ENCODE assay signal across 10 cellular contexts in the genomic region with DNA sequence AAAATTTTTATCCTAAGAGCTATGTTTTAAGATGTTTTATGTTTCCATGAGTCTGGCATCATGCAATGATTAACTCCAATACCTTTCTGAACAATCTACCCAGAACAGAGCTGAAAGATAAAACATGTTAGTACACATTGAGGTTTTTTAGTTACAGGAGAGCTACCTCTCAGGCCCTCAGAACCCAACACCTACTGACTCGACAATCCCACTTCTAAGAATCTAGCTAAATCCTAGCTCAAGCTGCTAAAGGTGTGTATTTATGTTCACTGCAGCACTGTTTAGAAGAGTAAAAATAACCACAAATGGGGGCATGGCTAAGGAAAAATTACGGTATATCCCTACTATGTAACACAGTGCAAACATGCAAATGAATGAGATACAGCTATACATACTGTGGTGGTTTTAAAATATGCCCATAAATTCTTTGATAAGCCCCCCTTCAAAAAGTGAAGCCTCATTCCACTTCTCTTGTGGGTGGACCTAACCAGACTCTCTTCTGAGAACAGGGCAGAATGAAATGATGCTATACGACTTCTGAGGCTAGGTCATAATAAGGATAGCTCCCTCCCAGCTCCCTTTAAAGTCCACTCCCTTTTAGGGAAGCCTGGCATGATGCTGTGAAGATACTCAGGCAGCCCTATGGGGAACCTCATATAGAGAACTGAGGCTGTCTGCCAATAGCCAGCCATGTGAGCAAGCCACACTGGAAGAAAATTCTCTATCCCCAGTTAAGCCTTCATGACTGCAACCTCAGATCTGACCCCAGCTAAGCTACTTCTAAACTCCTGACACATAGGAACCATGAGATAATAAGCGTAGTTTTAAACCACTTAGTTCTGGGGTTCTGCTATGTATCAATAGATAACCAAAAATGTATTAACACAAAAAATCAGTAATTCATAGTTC. TPM values are rescaled to one million over a fixed set of nuclear protein-coding genes. Genes with fewer than 3 reads are reported as not detected.
DNase-seq lines count a peak whose midpoint lies in the region; ATAC-seq and TF ChIP-seq lines count a peak whose summit lies in the region.
"Had no signal": no experiment of that assay in that cellular context is flagged by ENCODE, and none has a peak within 500 bp of the region (broad histone marks: within the 10 kb centered on the region; RNA-seq: fewer than 3 reads in every experiment).

No MANE protein-coding gene starts in this region.

- peak overlapping the region; percentile 64 for H3K27ac Mint-ChIP-seq in activated naive CD4-positive, alpha-beta T cell treated with anti-CD3 and anti-CD28 coated beads for 36 hours
- H3K27ac Mint-ChIP-seq in T-cell (peak overlapping the region; percentile 86 to 89), endodermal cell (no peak overlapping the region)
- peak overlapping the region; percentile 19 for H3K27ac Mint-ChIP-seq in stimulated activated naive CD8-positive, alpha-beta T cell treated with anti-CD3 and anti-CD28 coated beads, Interleukin-15, Interleukin-2, amounts not matched to agents 100 ng/mL and 50 ng/mL, for 24 hours

- no peaks in the 10 kb centered on the region for H3K9me3 Mint-ChIP-seq in activated naive CD4-positive, alpha-beta T cell treated with anti-CD3 and anti-CD28 coated beads for 36 hours
- H3K9me3 Mint-ChIP-seq in T-cell (peaks cover 0 to 8% (median 5%) of the 10 kb centered on the region in 3 donors), endodermal cell (peaks cover 13% of the 10 kb centered on the region)
- H3K9me3 Mint-ChIP-seq in stimulated activated naive CD8-positive, alpha-beta T cell treated with anti-CD3 and anti-CD28 coated beads, Interleukin-15, Interleukin-2, amounts not matched to agents 100 ng/mL and 50 ng/mL, for 24 hours: no peaks in the 10 kb centered on the region

- ATAC-seq in T-cell (replicated peaks in 1 of 4) (peak; percentile 15 to 66 (median 60)), GM19023 (IDR thresholded peaks at IDR 0.05; ENCODE audit: unreplicated experiment) (no peak)
- ATAC-seq: Right ventricle myocardium inferior had no signal

- intact Hi-C loops in activated naive CD4-positive, alpha-beta T cell treated with anti-CD3 and anti-CD28 coated beads for 36 hours (cut with micrococcal nuclease): no loop called here

- H3K4me1 Mint-ChIP-seq in activated naive CD4-positive, alpha-beta T cell treated with anti-CD3 and anti-CD28 coated beads for 36 hours (ENCODE audit: low read depth): peaks cover 84% of the 10 kb centered on the region
- H3K4me1 Mint-ChIP-seq in T-cell (peaks cover 92 to 95% (median 93%) of the 10 kb centered on the region in 3 donors), endodermal cell (peaks cover 10% of the 10 kb centered on the region)
- peaks cover 93% of the 10 kb centered on the region for H3K4me1 Mint-ChIP-seq in stimulated activated naive CD8-positive, alpha-beta T cell treated with anti-CD3 and anti-CD28 coated beads, Interleukin-15, Interleukin-2, amounts not matched to agents 100 ng/mL and 50 ng/mL, for 24 hours (ENCODE audit: low read depth)

- DNase-seq in activated naive CD4-positive, alpha-beta T cell treated with anti-CD3 and anti-CD28 coated beads for 36 hours: no peak
- no peak for DNase-seq in activated naive CD4-positive, alpha-beta T cell treated with anti-CD3 and anti-CD28 coated beads, Interleukin-2, amount 50 U/mL, for 16 hours
- DNase-seq in T-cell (no peak), endodermal cell (no peak), ACHN (no peak), OCI-M2 (lab: John Stamatoyannopoulos, UW; ENCODE audit: unreplicated experiment) (no peak)

- no peaks in the 10 kb centered on the region for H3K27me3 ChIP-seq in endodermal cell (ENCODE audit: control insufficient read depth, insufficient read depth, low read length, poor library complexity, severe bottlenecking)

- H3K9ac ChIP-seq in endodermal cell (ENCODE audit: extremely low read depth, low read length, poor library complexity, severe bottlenecking): no peak overlapping the region

- in situ Hi-C loops in ACHN (cut with HindIII; ENCODE audit: low pct_ligation_motif_present, low pct_unique_long_range_greater_than_20kb, low sequenced_read_pairs): no loop called here

- CTCF ChIA-PET in activated naive CD4-positive, alpha-beta T cell treated with anti-CD3 and anti-CD28 coated beads for 36 hours (lab: Charles Lee): interaction anchor here (0.6 to 1.6 kb wide), 11 partner anchors 12 to 189 kb away, joined by 3 to 7 read pairs (median 3); no protein-coding TSS in a partner anchor
- CTCF ChIA-PET in T-cell (lab: Charles Lee): interaction anchor here (0.6 to 1.7 kb wide), 13 partner anchors 15 to 480 kb away, joined by 3 to 7 read pairs (median 4); no protein-coding TSS in a partner anchor

- peak overlapping the region; percentile 34 for H3K27ac ChIP-seq in endodermal cell (ENCODE audit: low read depth, low read length)
- H3K27ac ChIP-seq: thoracic aorta had no signal

- H3K4me3 ChIP-seq in endodermal cell (ENCODE audit: low read length): no peak overlapping the region
- H3K4me3 ChIP-seq: thoracic aorta had no signal

- peaks cover 30% of the 10 kb centered on the region for H3K36me3 ChIP-seq in endodermal cell (ENCODE audit: control insufficient read depth, insufficient read depth, low read length)
- H3K36me3 ChIP-seq: thoracic aorta had no signal

- H3K9me3 ChIP-seq in endodermal cell (ENCODE audit: control insufficient read depth, low read length): peaks cover 13% of the 10 kb centered on the region
- H3K9me3 ChIP-seq: thoracic aorta had no signal

- no peak overlapping the region for H3K4me3 Mint-ChIP-seq in activated naive CD4-positive, alpha-beta T cell treated with anti-CD3 and anti-CD28 coated beads for 36 hours
- H3K4me3 Mint-ChIP-seq in T-cell (peak overlapping the region in 1 of 3 donors; percentile 67), endodermal cell (no peak overlapping the region)
- H3K4me3 Mint-ChIP-seq in stimulated activated naive CD8-positive, alpha-beta T cell treated with anti-CD3 and anti-CD28 coated beads, Interleukin-15, Interleukin-2, amounts not matched to agents 100 ng/mL and 50 ng/mL, for 24 hours: no peak overlapping the region

- peaks cover 33% of the 10 kb centered on the region for H3K36me3 Mint-ChIP-seq in activated naive CD4-positive, alpha-beta T cell treated with anti-CD3 and anti-CD28 coated beads for 36 hours (ENCODE audit: low read depth)
- H3K36me3 Mint-ChIP-seq in T-cell (peaks cover 34% of the 10 kb centered on the region), endodermal cell (ENCODE audit: low read depth) (peaks cover 44% of the 10 kb centered on the region)
- peaks cover 57% of the 10 kb centered on the region for H3K36me3 Mint-ChIP-seq in stimulated activated naive CD8-positive, alpha-beta T cell treated with anti-CD3 and anti-CD28 coated beads, Interleukin-15, Interleukin-2, amounts not matched to agents 100 ng/mL and 50 ng/mL, for 24 hours (ENCODE audit: low read depth)

- POLR2A ChIA-PET in T-cell (lab: Charles Lee): interaction anchor here (0.5 to 1.6 kb wide), 10 partner anchors 9 to 665 kb away, joined by 3 to 10 read pairs (median 4); no protein-coding TSS in a partner anchor

- H3K4me1 ChIP-seq in endodermal cell (ENCODE audit: control insufficient read depth, insufficient read depth, low read length): no peaks in the 10 kb centered on the region

- H3K27me3 Mint-ChIP-seq in activated naive CD4-positive, alpha-beta T cell treated with anti-CD3 and anti-CD28 coated beads for 36 hours (ENCODE audit: low read depth): no peaks in the 10 kb centered on the region
- H3K27me3 Mint-ChIP-seq in T-cell: no peaks in the 10 kb centered on the region
- no peaks in the 10 kb centered on the region for H3K27me3 Mint-ChIP-seq in endodermal cell (ENCODE audit: insufficient read depth)
- no peaks in the 10 kb centered on the region for H3K27me3 Mint-ChIP-seq in stimulated activated naive CD8-positive, alpha-beta T cell treated with anti-CD3 and anti-CD28 coated beads, Interleukin-15, Interleukin-2, amounts not matched to agents 100 ng/mL and 50 ng/mL, for 24 hours

- TF ChIP-seq CTCF in endodermal cell (conservative IDR thresholded peaks at IDR 0.05): no peak

- WGBS in endodermal cell (ENCODE audit: insufficient coverage in 1 of 2, insufficient read length in 1 of 2), 2 experiments: 85 to 100% methylated on average over 1 to 4 of the region's 4 CpGs

RNA-seq across cellular contexts. Expression of a gene that starts 29.5 kb away (rescaled TPM):
- 100 to 1,000 TPM; 232 to 255 TPM for total RNA-seq in activated naive CD4-positive, alpha-beta T cell treated with anti-CD3 and anti-CD28 coated beads for 36 hours
- total RNA-seq in T-cell: 100 to 1,000 TPM; 361 to 469 (median 428) TPM
- 100 to 1,000 TPM; 216 to 256 TPM for total RNA-seq in endodermal cell
- polyA plus RNA-seq in endodermal cell (2013, experiment 1 of 2): 193 TPM
- polyA plus RNA-seq in endodermal cell (2013, experiment 2 of 2): 178 TPM
